ENCODE assay signal across 9 cellular contexts in genomic region chr5:19987594-19988345, GRCh38. TPM values are rescaled to one million over a fixed set of nuclear protein-coding genes. Genes with fewer than 3 reads are reported as not detected.
DNase-seq lines count a peak whose midpoint lies in the region; ATAC-seq and TF ChIP-seq lines count a peak whose summit lies in the region.
"Had no signal": no experiment of that assay in that cellular context is flagged by ENCODE, and none has a peak within 500 bp of the region (broad histone marks: within the 10 kb centered on the region; RNA-seq: fewer than 3 reads in every experiment).

Gene CDH18, minus strand, starts transcription at chr5:19988200. Its CDS starts 149,214 bp downstream, at chr5:19838986.

- peak; percentile 67 for ATAC-seq in HG02642 (IDR thresholded peaks at IDR 0.05; ENCODE audit: poor library complexity, unreplicated experiment)
- peak; percentile 62 for ATAC-seq in esophagus mucosa
- ATAC-seq in T-cell (replicated peaks in 1 of 4): no peak
- no peak for ATAC-seq in HG02938 (IDR thresholded peaks at IDR 0.05; ENCODE audit: unreplicated experiment)
- no peak for ATAC-seq in HG03045 (IDR thresholded peaks at IDR 0.05; ENCODE audit: unreplicated experiment)

- H2AFZ ChIP-seq in neural cell (ENCODE audit: low read depth, low read length): peak within 1 kb of the TSS; percentile 15

- H3K9me2 ChIP-seq in neural cell (ENCODE audit: insufficient read depth, low read length): no peaks in the 10 kb centered on the region

- H3K9me3 ChIP-seq in NT2/D1 (ENCODE audit: insufficient read depth, low read length): no peaks in the 10 kb centered on the region
- H3K9me3 ChIP-seq in neural cell (ENCODE audit: low read length): no peaks in the 10 kb centered on the region
- H3K9me3 ChIP-seq: right lobe of liver had no signal

- no peaks in the 10 kb centered on the region for H3K4me1 Mint-ChIP-seq in T-cell

- CTCF ChIA-PET in T-cell (lab: Charles Lee): no interaction called here

- H3K4me3 Mint-ChIP-seq in T-cell: no peak within 1 kb of the TSS

- DNase-seq in NT2/D1 (ENCODE audit: low read depth, low spot score) (peak; percentile 42), T-cell (no peak), NCI-H187 treated with DMSO at 0.1 percent for 48 hours (lab: John Stamatoyannopoulos, UW) (no peak)
- DNase-seq: right lobe of liver had no signal

- H3K9me3 Mint-ChIP-seq in T-cell: peaks cover 4 to 11% (median 7%) of the 10 kb centered on the region in 3 donors

- no peaks in the 10 kb centered on the region for H4K20me1 ChIP-seq in neural cell (ENCODE audit: insufficient read depth)

- no peaks in the 10 kb centered on the region for H3K79me2 ChIP-seq in neural cell (replicated peaks; ENCODE audit: insufficient read depth, low read length)

- H3K4me2 ChIP-seq in neural cell (ENCODE audit: low read length): peak within 1 kb of the TSS; percentile 77

- H3K9ac ChIP-seq in NT2/D1 (ENCODE audit: insufficient read length, low read depth) (peak within 1 kb of the TSS; percentile 50), neural cell (ENCODE audit: low read length) (peak within 1 kb of the TSS; percentile 51)

- peaks cover 25% of the 10 kb centered on the region for H3K27me3 ChIP-seq in NT2/D1 (ENCODE audit: insufficient read depth, insufficient read length)
- peaks cover 4% of the 10 kb centered on the region for H3K27me3 ChIP-seq in neural cell (ENCODE audit: insufficient read depth, low read depth, low read length)
- H3K27me3 ChIP-seq: right lobe of liver had no signal

- no peak within 1 kb of the TSS for H3K27ac ChIP-seq in neural cell (ENCODE audit: low read length)
- H3K27ac ChIP-seq: right lobe of liver had no signal

- no peak within 1 kb of the TSS for H3K27ac Mint-ChIP-seq in T-cell

- peak; percentile 56 for TF ChIP-seq RAD21 in neural cell (conservative IDR thresholded peaks at IDR 0.05)

- H3K4me3 ChIP-seq in NT2/D1 (ENCODE audit: insufficient read length, low read depth) (peak within 1 kb of the TSS; percentile 31), neural cell (ENCODE audit: low read length) (peak within 1 kb of the TSS; percentile 71)
- H3K4me3 ChIP-seq: right lobe of liver had no signal

- no peak for TF ChIP-seq CTCF in neural cell (IDR thresholded peaks at IDR 0.05; ENCODE audit: poor library complexity, severe bottlenecking)

- TF ChIP-seq EP300 in neural cell (conservative IDR thresholded peaks at IDR 0.05; ENCODE audit: poor library complexity, severe bottlenecking): no peak

- H3K36me3 ChIP-seq in NT2/D1 (ENCODE audit: insufficient read depth, insufficient read length, low read length) (no peaks in the 10 kb centered on the region), neural cell (ENCODE audit: insufficient read depth, low read length) (no peaks in the 10 kb centered on the region)
- H3K36me3 ChIP-seq: right lobe of liver had no signal

- H3K4me1 ChIP-seq in NT2/D1 (ENCODE audit: insufficient read depth, insufficient read length): no peaks in the 10 kb centered on the region
- H3K4me1 ChIP-seq: right lobe of liver had no signal

- H3F3A ChIP-seq in neural cell (ENCODE audit: insufficient read depth, low read length, poor library complexity, severe bottlenecking): no peaks in the 10 kb centered on the region

- H3K27me3 Mint-ChIP-seq in T-cell: no peaks in the 10 kb centered on the region

- POLR2A ChIA-PET in T-cell (lab: Charles Lee): no interaction called here

- H3K36me3 Mint-ChIP-seq in T-cell: no peaks in the 10 kb centered on the region

TF ChIP-seq in neural cell, 6 proteins besides CTCF, POLR2A, EP300 and RAD21:
- TF ChIP-seq SMC3 (conservative IDR thresholded peaks at IDR 0.05; ENCODE audit: poor library complexity) (peak; percentile 56), MXI1 (conservative IDR thresholded peaks at IDR 0.05; ENCODE audit: poor library complexity, severe bottlenecking) (no peak)

RNA-seq across cellular contexts. Expression of gene CDH18, which starts in this region (rescaled TPM):
- not detected for total RNA-seq in esophagus mucosa
- 5.6 and 9.6 TPM in 2 replicates for polyA plus RNA-seq in neural cell
- 18.5 and 24.1 TPM in 2 replicates for polyA minus RNA-seq in neural cell
- not detected for total RNA-seq in T-cell
- total RNA-seq: right lobe of liver had no signal

Comparison
In these comparisons a context has a peak if more than half of its experiments do, and no peak if none do; other contexts are left out.
1. Peak in ATAC-seq in esophagus mucosa; RNA of the gene not detected or under 1 TPM.